In genomic region chr19:10566408-10566657, GRCh38 we compare ENCODE assay signal across 10 cellular contexts. TPM values are rescaled to one million over a fixed set of nuclear protein-coding genes. Genes with fewer than 3 reads are reported as not detected.
DNase-seq lines count a peak whose midpoint lies in the region; ATAC-seq and TF ChIP-seq lines count a peak whose summit lies in the region.
"Had no signal": no experiment of that assay in that cellular context is flagged by ENCODE, and none has a peak within 500 bp of the region (broad histone marks: within the 10 kb centered on the region; RNA-seq: fewer than 3 reads in every experiment).

No MANE protein-coding gene starts in this region.

- peak overlapping the region; percentile 99 for H3K4me3 Mint-ChIP-seq in T-helper 17 cell

- ATAC-seq in T-helper 17 cell = no peak
- ATAC-seq in gastrocnemius medialis = no peak
- no peak for ATAC-seq in GM21390 (IDR thresholded peaks at IDR 0.05; ENCODE audit: unreplicated experiment)

- peak overlapping the region; percentile 99 for H3K27ac Mint-ChIP-seq in T-helper 17 cell

- intact Hi-C loops in gastrocnemius medialis (cut with DNase I; ENCODE audit: low total_unique reads) = loop anchor here (1.0 to 10.0 kb wide), 4 partner anchors 23 to 306 kb away; partner anchors contain the start of genes ATG4D, CARM1, ILF3 and TMED1

- H3K36me3 ChIP-seq in gastrocnemius medialis = peaks cover 0 to 3% of the 10 kb centered on the region in 2 donors

- in situ Hi-C loops in gastrocnemius medialis (cut with MboI; ENCODE audit: low sequenced_read_pairs in 4 of 4) = loop anchor here in 2 of 4 donors (10.0 to 25.0 kb wide), 2 partner anchors 62 to 154 kb away; partner anchors contain the start of genes CDC37 (in 1 of the 2), KEAP1 (in 1 of the 2) and PDE4A (in 1 of the 2)
- in situ Hi-C loops in KBM-7 (cut with MboI; ENCODE audit: low pct_unique_long_range_greater_than_20kb, low sequenced_read_pairs) = no loop called here

- no peak for TF ChIP-seq POLR2A in gastrocnemius medialis (IDR thresholded peaks at IDR 0.05)

- H3K27ac ChIP-seq in gastrocnemius medialis = peak overlapping the region; percentile 84 to 92 (median 92)

- TF ChIP-seq CTCF in GM12864 (IDR thresholded peaks at IDR 0.05; ENCODE audit: low read depth, low read length, missing control alignments) (no peak), fibroblast of pulmonary artery (IDR thresholded peaks at IDR 0.05; ENCODE audit: low read length, missing control alignments) (no peak), gastrocnemius medialis (IDR thresholded peaks at IDR 0.05 in 4 of 5, conservative IDR thresholded peaks at IDR 0.05 in 1 of 5) (no peak)

- no peak for DNase-seq in GM12864 (ENCODE audit: low read depth)
- DNase-seq in T-helper 17 cell = no peak
- no peak for DNase-seq in fibroblast of pulmonary artery (ENCODE audit: low read depth)
- no peak for DNase-seq in gastrocnemius medialis
- no peak for DNase-seq in KBM-7
- no peak for DNase-seq in NCI-H1092 treated with DMSO at 0.1 percent for 48 hours (lab: John Stamatoyannopoulos, UW)
- DNase-seq in D341Med (ENCODE audit: low spot score) = no peak

- H3K27me3 Mint-ChIP-seq in T-helper 17 cell = no peaks in the 10 kb centered on the region

- peaks cover 36% of the 10 kb centered on the region for H3K4me1 Mint-ChIP-seq in T-helper 17 cell

- peaks cover 34 to 35% of the 10 kb centered on the region in 2 donors for H3K4me1 ChIP-seq in gastrocnemius medialis

- H3K9me3 ChIP-seq in T-helper 17 cell (ENCODE audit: control insufficient read depth, low read length, poor library complexity, severe bottlenecking) (no peaks in the 10 kb centered on the region), gastrocnemius medialis (no peaks in the 10 kb centered on the region)

- peaks cover 6% of the 10 kb centered on the region for H3K36me3 Mint-ChIP-seq in T-helper 17 cell (ENCODE audit: low read depth)

- H3K4me3 ChIP-seq in GM12864 (ENCODE audit: low read depth, low read length) (peak overlapping the region; percentile 83), fibroblast of pulmonary artery (replicated peaks; ENCODE audit: low read depth, low read length) (peak overlapping the region; percentile 90), gastrocnemius medialis (peak overlapping the region; percentile 68 to 94 (median 86))

- H3K27me3 ChIP-seq in gastrocnemius medialis = no peaks in the 10 kb centered on the region

RNA-seq across cellular contexts. Expression of gene KRI1, which starts 0.5 kb away (rescaled TPM):
- total RNA-seq in T-helper 17 cell (10 to 100 TPM; 33.9 to 43.7 TPM), gastrocnemius medialis (10 to 100 TPM; 16.8 to 24.1 (median 19.9) TPM)

RNA-seq across cellular contexts. Expression of gene CDKN2D, which starts 2.4 kb away (rescaled TPM):
- total RNA-seq in T-helper 17 cell (10 to 100 TPM; 71.0 to 83.3 TPM), gastrocnemius medialis (10 to 100 TPM in 3 of 4 donors, 1 to 10 TPM in 1; 7.3 to 18.1 (median 13.4) TPM)

RNA-seq across cellular contexts. Expression of gene AP1M2, which starts 20.8 kb away (rescaled TPM):
- total RNA-seq in T-helper 17 cell = 1 to 10 TPM in 1 of 2 donors, not detected in 1; 2.0 TPM
- total RNA-seq in gastrocnemius medialis = under 1 TPM in 1 of 4 donors, not detected in 3; 0.32 TPM
- total RNA-seq: lung microvascular endothelial cell, SK-MEL-5 had no signal

RNA-seq across cellular contexts. Expression of gene ATG4D, which starts 22.6 kb away (rescaled TPM):
- total RNA-seq in T-helper 17 cell (10 to 100 TPM; 70.6 to 70.7 TPM), gastrocnemius medialis (100 to 1,000 TPM in 2 of 4 donors, 10 to 100 TPM in 2; 67.6 to 127 (median 96.0) TPM)

RNA-seq across cellular contexts. Expression of gene S1PR5, which starts 49.1 kb away (rescaled TPM):
- total RNA-seq in T-helper 17 cell (1 to 10 TPM in 1 of 2 donors, under 1 TPM in 1; 0.50 to 1.3 TPM), gastrocnemius medialis (not detected)
